In genomic region chr1:169601096-169601881, GRCh38 we compare ENCODE assay signal across 8 cellular contexts. TPM values are rescaled to one million over a fixed set of nuclear protein-coding genes. Genes with fewer than 3 reads are reported as not detected.
DNase-seq lines count a peak whose midpoint lies in the region; ATAC-seq and TF ChIP-seq lines count a peak whose summit lies in the region.

No MANE protein-coding gene starts in this region.

- no peak for TF ChIP-seq EP300 in transverse colon (IDR thresholded peaks at IDR 0.05; ENCODE audit: low read depth)

- peak; percentile 12 for DNase-seq in activated CD4-positive, alpha-beta T cell treated with anti-CD3 and anti-CD28 coated beads, Interleukin-2, amount 10 ng/mL, durations not matched to agents 7 days and 5 days
- DNase-seq in activated CD4-positive, alpha-beta T cell treated with anti-CD3 and anti-CD28 coated beads, Interleukin-2, amount 50 U/mL, for 48 hours, result no peak
- peak; percentile 68 for DNase-seq in KBM-7
- DNase-seq in iPS-NIHi11 (ENCODE audit: low spot score), result peak; percentile 22
- DNase-seq in transverse colon, result no peak

- peak overlapping the region; percentile 20 for H3K27ac Mint-ChIP-seq in activated CD4-positive, alpha-beta T cell treated with anti-CD3 and anti-CD28 coated beads, Interleukin-2, amount 10 ng/mL, durations not matched to agents 7 days and 5 days
- H3K27ac Mint-ChIP-seq in activated T-helper 17 cell treated with anti-CD3 and anti-CD28 coated beads, Interleukin-2, amount 50 U/mL, for 72 hours, result peak overlapping the region; percentile 31

- CTCF ChIA-PET in activated CD4-positive, alpha-beta T cell treated with anti-CD3 and anti-CD28 coated beads, Interleukin-2, amount 10 ng/mL, durations not matched to agents 7 days and 5 days (lab: Charles Lee), result interaction anchor here (0.7 to 2.8 kb wide), 15 partner anchors 9 to 252 kb away, joined by 3 to 28 read pairs (median 4); partner anchors contain the start of gene F5

- peak in 4 of 5 experiments; percentile 26 to 46 (median 28) for TF ChIP-seq CTCF in transverse colon (IDR thresholded peaks at IDR 0.05)

- no peaks in the 10 kb centered on the region for H3K27me3 ChIP-seq in transverse colon

- 35 to 50% methylated on average over 2 to 3 of the region's 3 CpGs for WGBS in transverse colon (ENCODE audit: low coverage in 1 of 2), 2 donors

- H3K27ac ChIP-seq in transverse colon, result no peak overlapping the region

- ATAC-seq in activated T-helper 17 cell treated with anti-CD3 and anti-CD28 coated beads, Interleukin-2, amount 50 U/mL, for 72 hours (replicated peaks), result peak; percentile 50
- ATAC-seq in HG03439 (IDR thresholded peaks at IDR 0.05; ENCODE audit: unreplicated experiment) (no peak), HG03457 (IDR thresholded peaks at IDR 0.05; ENCODE audit: unreplicated experiment) (no peak)

- H3K27me3 Mint-ChIP-seq in activated CD4-positive, alpha-beta T cell treated with anti-CD3 and anti-CD28 coated beads, Interleukin-2, amount 10 ng/mL, durations not matched to agents 7 days and 5 days, result peaks cover 5% of the 10 kb centered on the region
- no peaks in the 10 kb centered on the region for H3K27me3 Mint-ChIP-seq in activated T-helper 17 cell treated with anti-CD3 and anti-CD28 coated beads, Interleukin-2, amount 50 U/mL, for 72 hours

- TF ChIP-seq POLR2A in transverse colon (IDR thresholded peaks at IDR 0.05), result no peak

- peaks cover 11% of the 10 kb centered on the region for H3K9me3 Mint-ChIP-seq in activated CD4-positive, alpha-beta T cell treated with anti-CD3 and anti-CD28 coated beads, Interleukin-2, amount 10 ng/mL, durations not matched to agents 7 days and 5 days
- H3K9me3 Mint-ChIP-seq in activated T-helper 17 cell treated with anti-CD3 and anti-CD28 coated beads, Interleukin-2, amount 50 U/mL, for 72 hours, result no peaks in the 10 kb centered on the region

- no peak overlapping the region for H3K4me3 Mint-ChIP-seq in activated CD4-positive, alpha-beta T cell treated with anti-CD3 and anti-CD28 coated beads, Interleukin-2, amount 10 ng/mL, durations not matched to agents 7 days and 5 days
- peak overlapping the region; percentile 17 for H3K4me3 Mint-ChIP-seq in activated T-helper 17 cell treated with anti-CD3 and anti-CD28 coated beads, Interleukin-2, amount 50 U/mL, for 72 hours

- no peaks in the 10 kb centered on the region for H3K36me3 ChIP-seq in transverse colon

- H3K9me3 ChIP-seq in transverse colon, result no peaks in the 10 kb centered on the region

- intact Hi-C loops in transverse colon (cut with DNase I; ENCODE audit: low total_unique reads), result no loop called here

- H3K4me1 ChIP-seq in transverse colon, result peaks cover 0 to 4% (median 0%) of the 10 kb centered on the region in 4 donors

- H3K36me3 Mint-ChIP-seq in activated CD4-positive, alpha-beta T cell treated with anti-CD3 and anti-CD28 coated beads, Interleukin-2, amount 10 ng/mL, durations not matched to agents 7 days and 5 days (ENCODE audit: low read depth), result peaks cover 6% of the 10 kb centered on the region
- H3K36me3 Mint-ChIP-seq in activated T-helper 17 cell treated with anti-CD3 and anti-CD28 coated beads, Interleukin-2, amount 50 U/mL, for 72 hours (ENCODE audit: low read depth), result no peaks in the 10 kb centered on the region

- H3K4me3 ChIP-seq in transverse colon, result no peak overlapping the region

- in situ Hi-C loops in KBM-7 (cut with MboI; ENCODE audit: low pct_unique_long_range_greater_than_20kb, low sequenced_read_pairs) (no loop called here), transverse colon (cut with MboI; ENCODE audit: low pct_ligation_motif_present in 1 of 4, low pct_unique_long_range_greater_than_20kb in 1 of 4, low sequenced_read_pairs in 3 of 4) (loop anchor here in 1 of 4 donors (10.0 kb wide), 1 partner anchor 104 kb away; no protein-coding TSS in a partner anchor)

- POLR2A ChIA-PET in activated CD4-positive, alpha-beta T cell treated with anti-CD3 and anti-CD28 coated beads, Interleukin-2, amount 10 ng/mL, durations not matched to agents 7 days and 5 days (lab: Charles Lee), result interaction anchor here (0.9 to 1.2 kb wide), 5 partner anchors 92 to 111 kb away, joined by 3 to 4 read pairs (median 4); no protein-coding TSS in a partner anchor

- peaks cover 58% of the 10 kb centered on the region for H3K4me1 Mint-ChIP-seq in activated CD4-positive, alpha-beta T cell treated with anti-CD3 and anti-CD28 coated beads, Interleukin-2, amount 10 ng/mL, durations not matched to agents 7 days and 5 days
- H3K4me1 Mint-ChIP-seq in activated T-helper 17 cell treated with anti-CD3 and anti-CD28 coated beads, Interleukin-2, amount 50 U/mL, for 72 hours, result peaks cover 31% of the 10 kb centered on the region

RNA-seq across cellular contexts. Expression of gene F5, which starts 15.0 kb away (rescaled TPM):
- total RNA-seq in activated CD4-positive, alpha-beta T cell treated with anti-CD3 and anti-CD28 coated beads, Interleukin-2, amount 10 ng/mL, durations not matched to agents 7 days and 5 days, result 10 to 100 TPM; 12.2 to 15.7 TPM
- total RNA-seq in activated T-helper 17 cell treated with anti-CD3 and anti-CD28 coated beads, Interleukin-2, amount 50 U/mL, for 72 hours, result 100 to 1,000 TPM in 1 of 2 donors, 10 to 100 TPM in 1; 55.2 to 144 TPM
- total RNA-seq in transverse colon, result under 1 TPM in 3 of 4 donors, not detected in 1; 0.32 to 0.82 (median 0.37) TPM

RNA-seq across cellular contexts. Expression of gene SELP, which starts 28.6 kb away (rescaled TPM):
- under 1 TPM; 0.45 to 0.48 TPM for total RNA-seq in activated CD4-positive, alpha-beta T cell treated with anti-CD3 and anti-CD28 coated beads, Interleukin-2, amount 10 ng/mL, durations not matched to agents 7 days and 5 days
- under 1 TPM; 0.39 to 0.90 TPM for total RNA-seq in activated T-helper 17 cell treated with anti-CD3 and anti-CD28 coated beads, Interleukin-2, amount 50 U/mL, for 72 hours
- 1 to 10 TPM; 1.8 to 4.9 (median 2.2) TPM for total RNA-seq in transverse colon

Comparison
In these comparisons a context has a peak if more than half of its experiments do, and no peak if none do; other contexts are left out.
1. DNase-seq: peak in activated CD4-positive, alpha-beta T cell treated with anti-CD3 and anti-CD28 coated beads, Interleukin-2, amount 10 ng/mL, durations not matched to agents 7 days and 5 days (single experiment), KBM-7 (single experiment) and iPS-NIHi11 (single experiment); none in activated CD4-positive, alpha-beta T cell treated with anti-CD3 and anti-CD28 coated beads, Interleukin-2, amount 50 U/mL, for 48 hours (0 of 2) and transverse colon (single experiment).
2. RNA of gene F5, which starts 15.0 kb away (total RNA-seq): 55.2 to 144 TPM in activated T-helper 17 cell treated with anti-CD3 and anti-CD28 coated beads, Interleukin-2, amount 50 U/mL, for 72 hours and 12.2 to 15.7 TPM in activated CD4-positive, alpha-beta T cell treated with anti-CD3 and anti-CD28 coated beads, Interleukin-2, amount 10 ng/mL, durations not matched to agents 7 days and 5 days; 0.32 to 0.82 TPM in transverse colon; every median in the first group is over 4 times any median in the second.